10 cellular contexts compared by ENCODE assay signal in genomic region chr4:140233811-140234696, GRCh38.
DNase-seq lines count a peak whose midpoint lies in the region; ATAC-seq and TF ChIP-seq lines count a peak whose summit lies in the region.
"Had no signal": no experiment of that assay in that cellular context is flagged by ENCODE, and none has a peak within 500 bp of the region (broad histone marks: within the 10 kb centered on the region; RNA-seq: fewer than 3 reads in every experiment).

No MANE protein-coding gene starts in this region.

- no peak overlapping the region for H3K4me3 ChIP-seq in BE2C (ENCODE audit: low read depth, low read length)
- H3K4me3 ChIP-seq in Loucy (ENCODE audit: low read length, poor library complexity, severe bottlenecking) = no peak overlapping the region

- in situ Hi-C loops in ACHN (cut with HindIII; ENCODE audit: low pct_ligation_motif_present, low pct_unique_long_range_greater_than_20kb, low sequenced_read_pairs) = no loop called here

- H3F3A ChIP-seq in Loucy (ENCODE audit: low read depth) = no peaks in the 10 kb centered on the region

- H3K9me3 ChIP-seq in BE2C = no peaks in the 10 kb centered on the region
- no peaks in the 10 kb centered on the region for H3K9me3 ChIP-seq in Loucy (ENCODE audit: insufficient read depth, low read depth, low read length)

- H3K27me3 ChIP-seq in BE2C (no peaks in the 10 kb centered on the region), Loucy (ENCODE audit: insufficient read depth, low read length, poor library complexity, severe bottlenecking) (no peaks in the 10 kb centered on the region)

- peak overlapping the region; percentile 19 for H2AFZ ChIP-seq in Loucy (ENCODE audit: low read length)

- H3K4me1 ChIP-seq in BE2C (peaks cover 22% of the 10 kb centered on the region), Loucy (ENCODE audit: insufficient read depth, low read length, poor library complexity, severe bottlenecking) (peaks cover 22% of the 10 kb centered on the region)

- no peak for DNase-seq in BE2C
- DNase-seq in amniotic epithelial cell (ENCODE audit: low read depth) = peak; percentile 86
- peak; percentile 65 for DNase-seq in myocyte (ENCODE audit: low read depth)
- no peak for DNase-seq in D341Med (ENCODE audit: low spot score)
- DNase-seq in ACHN = no peak
- DNase-seq: head of caudate nucleus, nucleus accumbens had no signal

- H3K9me2 ChIP-seq in Loucy (replicated peaks; ENCODE audit: low read depth, low read length) = no peaks in the 10 kb centered on the region

- TF ChIP-seq CTCF in BE2C (IDR thresholded peaks at IDR 0.05; ENCODE audit: low read depth, low read length) = peak; percentile 14; the same call in 1 of the 2 replicates
- no peak for TF ChIP-seq CTCF in Loucy (conservative IDR thresholded peaks at IDR 0.05; ENCODE audit: low read length)

- no peak overlapping the region for H3K4me2 ChIP-seq in Loucy (ENCODE audit: low read depth, low read length, poor library complexity, severe bottlenecking)

- H3K36me3 ChIP-seq in BE2C (no peaks in the 10 kb centered on the region), Loucy (ENCODE audit: insufficient read depth, low read length) (no peaks in the 10 kb centered on the region)

- no peak for ATAC-seq in GM21447 (IDR thresholded peaks at IDR 0.05; ENCODE audit: unreplicated experiment)
- no peak for ATAC-seq in GM21423 (IDR thresholded peaks at IDR 0.05; ENCODE audit: unreplicated experiment)

- no peaks in the 10 kb centered on the region for H3K79me2 ChIP-seq in Loucy (ENCODE audit: insufficient read depth, low read length)

- H3K9ac ChIP-seq in Loucy (ENCODE audit: low read depth, low read length, poor library complexity, severe bottlenecking) = no peak overlapping the region

- no peaks in the 10 kb centered on the region for H4K20me1 ChIP-seq in Loucy (ENCODE audit: insufficient read depth, low read length, poor library complexity, severe bottlenecking)

Comparison
In these comparisons a context has a peak if more than half of its experiments do, and no peak if none do; other contexts are left out.
1. DNase-seq: peak in amniotic epithelial cell (single experiment) and myocyte (single experiment); none in BE2C (single experiment), D341Med (single experiment) and ACHN (single experiment).